Comparison of ENCODE assay signal across 8 cellular contexts in the genomic region with DNA sequence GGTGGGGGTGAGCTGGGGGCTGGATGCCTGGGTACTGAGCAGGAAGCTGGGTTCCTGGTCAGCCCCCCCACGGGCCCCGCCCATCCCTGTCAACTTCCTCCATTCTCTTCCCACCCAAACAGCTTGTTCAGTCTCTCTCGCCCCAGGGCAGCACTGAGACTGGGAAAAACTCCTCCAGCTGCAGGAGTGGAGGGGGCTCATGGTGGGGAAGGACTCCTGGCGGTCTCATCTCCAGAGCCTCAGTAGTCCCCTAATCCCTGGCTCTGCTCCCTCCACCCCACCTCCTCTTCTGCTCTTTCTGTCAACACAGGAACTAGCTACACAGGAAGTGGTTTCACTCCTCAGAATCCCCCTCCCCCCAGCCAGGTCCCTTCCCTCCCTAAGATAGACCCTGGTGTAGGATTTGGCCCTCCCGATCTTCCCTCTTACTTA. TPM values are rescaled to one million over a fixed set of nuclear protein-coding genes. Genes with fewer than 3 reads are reported as not detected.
DNase-seq lines count a peak whose midpoint lies in the region; ATAC-seq and TF ChIP-seq lines count a peak whose summit lies in the region.

Gene GPSM3 (minus strand): TSS at position 36 of the 432 bp plus-strand sequence. CDS start 130 bp downstream, outside the sequence.

- H3K9me3 ChIP-seq in aorta (ENCODE audit: control insufficient read depth, low read length), result no peaks in the 10 kb centered on the region

- peaks cover 2% of the 10 kb centered on the region; the same call in 1 of the 2 replicates for H3K36me3 ChIP-seq in BJ (ENCODE audit: control insufficient read depth, insufficient read depth, low read length)
- no peaks in the 10 kb centered on the region for H3K36me3 ChIP-seq in aorta (ENCODE audit: control insufficient read depth in 1 of 2, insufficient read depth in 2 of 2, low read length in 1 of 2)

- POLR2A ChIA-PET in BJ (lab: Charles Lee), result no interaction called here
- POLR2A ChIA-PET in activated B cell treated with CpG ODN at 0.5 μM for 24 hours (lab: Charles Lee), result interaction anchor here (0.5 to 5.2 kb wide), 21 partner anchors 10 to 1125 kb away, joined by 3 to 102 read pairs (median 4); partner anchors contain the start of genes AGPAT1, ATF6B, DDX39B and DXO

- intact Hi-C loops in activated B cell treated with CpG ODN at 0.5 μM for 24 hours (cut with micrococcal nuclease) (loop anchor here (5.0 to 10.0 kb wide), 2 partner anchors 648 to 750 kb away; partner anchors contain the start of genes ATP6V1G2, DDX39B, HLA-DMB and NFKBIL1), aorta (cut with DNase I) (loop anchor here (10.0 kb wide), 2 partner anchors 782 to 1012 kb away; partner anchors contain the start of genes HSD17B8 (in 1 of the 2), RING1 (in 1 of the 2), RXRB (in 1 of the 2) and SLC39A7 (in 1 of the 2))

- ATAC-seq in activated B cell treated with CpG ODN at 0.5 μM for 24 hours (ENCODE audit: low read depth) (no peak), naive B cell (ENCODE audit: low read depth in 2 of 2) (no peak), aorta (ENCODE audit: low FRiP score) (no peak), HG03378 (IDR thresholded peaks at IDR 0.05; ENCODE audit: unreplicated experiment) (no peak)
- ATAC-seq in effector memory CD8-positive, alpha-beta T cell (replicated peaks), result no peak

- peak within 1 kb of the TSS; percentile 96 for H3K27ac Mint-ChIP-seq in activated B cell treated with CpG ODN at 0.5 μM for 24 hours
- peak within 1 kb of the TSS; percentile 96 to 98 for H3K27ac Mint-ChIP-seq in effector memory CD8-positive, alpha-beta T cell
- peak within 1 kb of the TSS; percentile 95 to 100 (median 99) for H3K27ac Mint-ChIP-seq in naive B cell

- H3K4me1 Mint-ChIP-seq in activated B cell treated with CpG ODN at 0.5 μM for 24 hours, result peaks cover 80% of the 10 kb centered on the region
- H3K4me1 Mint-ChIP-seq in effector memory CD8-positive, alpha-beta T cell (ENCODE audit: low read depth in 2 of 2), result peaks cover 64 to 65% of the 10 kb centered on the region in 2 donors
- peaks cover 72 to 79% (median 76%) of the 10 kb centered on the region in 3 donors for H3K4me1 Mint-ChIP-seq in naive B cell

- H3K9me3 Mint-ChIP-seq in activated B cell treated with CpG ODN at 0.5 μM for 24 hours (no peaks in the 10 kb centered on the region), naive B cell (no peaks in the 10 kb centered on the region)
- H3K9me3 Mint-ChIP-seq in effector memory CD8-positive, alpha-beta T cell, result no peaks in the 10 kb centered on the region

- H3K27me3 ChIP-seq in BJ (ENCODE audit: control insufficient read depth, insufficient read depth, low read length) (no peaks in the 10 kb centered on the region), aorta (ENCODE audit: control insufficient read depth in 1 of 2, insufficient read depth in 2 of 2, low read length in 1 of 2) (no peaks in the 10 kb centered on the region)

- peak within 1 kb of the TSS; percentile 91 for H3K4me3 Mint-ChIP-seq in activated B cell treated with CpG ODN at 0.5 μM for 24 hours
- H3K4me3 Mint-ChIP-seq in effector memory CD8-positive, alpha-beta T cell, result peak within 1 kb of the TSS; percentile 95 to 99
- peak within 1 kb of the TSS; percentile 94 to 99 (median 98) for H3K4me3 Mint-ChIP-seq in naive B cell

- H3K4me3 ChIP-seq in BJ (ENCODE audit: low read depth, low read length) (peak within 1 kb of the TSS; percentile 7; the same call in 1 of the 2 replicates), aorta (ENCODE audit: low read length in 2 of 2) (no peak within 1 kb of the TSS)
- H3K4me3 ChIP-seq in Jurkat, Clone E6-1 (ENCODE audit: low read length), result peak within 1 kb of the TSS; percentile 62

- 25 to 27% methylated on average over 4 to 5 of the region's 5 CpGs for WGBS in aorta, 2 donors

- DNase-seq in BJ (ENCODE audit: low read depth) (no peak), activated B cell treated with CpG ODN at 0.5 μM for 24 hours (peak; percentile 59), naive B cell (peak; percentile 71), aorta (peak in 1 of 2 donors; percentile 79), HK-2 (ENCODE audit: unreplicated experiment) (no peak)
- peak; percentile 87 for DNase-seq in Jurkat, Clone E6-1 (ENCODE audit: low read depth, low spot score)
- DNase-seq in effector memory CD8-positive, alpha-beta T cell, result no peak

- H3K4me1 ChIP-seq in aorta (ENCODE audit: control insufficient read depth in 1 of 2, insufficient read depth in 2 of 2, low read length in 2 of 2), result no peaks in the 10 kb centered on the region

- H3K27ac ChIP-seq in aorta (ENCODE audit: low read depth in 1 of 2, low read length in 2 of 2), result no peak within 1 kb of the TSS

- H3K36me3 Mint-ChIP-seq in activated B cell treated with CpG ODN at 0.5 μM for 24 hours (ENCODE audit: low read depth) (peaks cover 47% of the 10 kb centered on the region), naive B cell (peaks cover under 1 to 20% of the 10 kb centered on the region in 2 donors)
- peaks cover 43% of the 10 kb centered on the region for H3K36me3 Mint-ChIP-seq in effector memory CD8-positive, alpha-beta T cell (ENCODE audit: insufficient read depth)

- TF ChIP-seq CTCF in BJ (IDR thresholded peaks at IDR 0.05; ENCODE audit: insufficient read depth, low read depth, low read length), result no peak
- TF ChIP-seq CTCF in activated B cell treated with CpG ODN at 0.5 μM for 24 hours (IDR thresholded peaks at IDR 0.05), result no peak

- H3K27me3 Mint-ChIP-seq in activated B cell treated with CpG ODN at 0.5 μM for 24 hours, result no peaks in the 10 kb centered on the region
- H3K27me3 Mint-ChIP-seq in effector memory CD8-positive, alpha-beta T cell, result no peaks in the 10 kb centered on the region
- no peaks in the 10 kb centered on the region for H3K27me3 Mint-ChIP-seq in naive B cell

- CTCF ChIA-PET in BJ (lab: Yijun Ruan, JAX) (interaction anchor here (0.9 to 1.6 kb wide), 3 partner anchors 53 to 79 kb away, joined by 4 to 9 read pairs (median 6); no protein-coding TSS in a partner anchor), activated B cell treated with CpG ODN at 0.5 μM for 24 hours (lab: Charles Lee) (interaction anchor here (0.8 to 1.0 kb wide), 4 partner anchors 38 to 661 kb away, joined by 3 to 5 read pairs (median 4); partner anchors contain the start of genes PSMB9 and TAP1)

RNA-seq across cellular contexts. Expression of gene GPSM3, which starts in this region (rescaled TPM):
- 9.8 and 13.3 TPM in 2 replicates for polyA plus RNA-seq in BJ (2011; rRNA removed)
- 6.9 and 8.3 TPM in 2 replicates for polyA minus RNA-seq in BJ (2011; rRNA and poly(A)+ RNA removed)
- polyA plus RNA-seq in Jurkat, Clone E6-1 (2012; ENCODE audit: insufficient read depth, insufficient read length), result 103 TPM
- total RNA-seq in activated B cell treated with CpG ODN at 0.5 μM for 24 hours, result 185 and 199 TPM in 2 replicates
- 100 to 1,000 TPM in 5 of 6 donors, 10 to 100 TPM in 1; 99.0 to 145 (median 125) TPM for polyA plus RNA-seq in naive B cell (ENCODE audit: low read depth in 6 of 6)
- total RNA-seq in aorta, result 10 to 100 TPM; 20.1 to 26.2 TPM
- 10 to 100 TPM in 1 of 2 donors, 1 to 10 TPM in 1; 5.4 to 31.1 TPM for polyA plus RNA-seq in aorta

Comparison
In these comparisons a context has a peak if more than half of its experiments do, and no peak if none do; other contexts are left out.
1. DNase-seq: peak in Jurkat, Clone E6-1 (single experiment), activated B cell treated with CpG ODN at 0.5 μM for 24 hours (single experiment) and naive B cell (single experiment); none in BJ (single experiment), effector memory CD8-positive, alpha-beta T cell (0 of 3) and HK-2 (single experiment).
2. H3K4me3 ChIP-seq: peak in BJ (single experiment) and Jurkat, Clone E6-1 (single experiment); none in aorta (0 of 2).
3. Peak in every context shown above with its lines, with median percentiles within 50 percentile points of each other: H3K27ac Mint-ChIP-seq and H3K4me3 Mint-ChIP-seq.